8 cellular contexts compared by ENCODE assay signal in the genomic region with DNA sequence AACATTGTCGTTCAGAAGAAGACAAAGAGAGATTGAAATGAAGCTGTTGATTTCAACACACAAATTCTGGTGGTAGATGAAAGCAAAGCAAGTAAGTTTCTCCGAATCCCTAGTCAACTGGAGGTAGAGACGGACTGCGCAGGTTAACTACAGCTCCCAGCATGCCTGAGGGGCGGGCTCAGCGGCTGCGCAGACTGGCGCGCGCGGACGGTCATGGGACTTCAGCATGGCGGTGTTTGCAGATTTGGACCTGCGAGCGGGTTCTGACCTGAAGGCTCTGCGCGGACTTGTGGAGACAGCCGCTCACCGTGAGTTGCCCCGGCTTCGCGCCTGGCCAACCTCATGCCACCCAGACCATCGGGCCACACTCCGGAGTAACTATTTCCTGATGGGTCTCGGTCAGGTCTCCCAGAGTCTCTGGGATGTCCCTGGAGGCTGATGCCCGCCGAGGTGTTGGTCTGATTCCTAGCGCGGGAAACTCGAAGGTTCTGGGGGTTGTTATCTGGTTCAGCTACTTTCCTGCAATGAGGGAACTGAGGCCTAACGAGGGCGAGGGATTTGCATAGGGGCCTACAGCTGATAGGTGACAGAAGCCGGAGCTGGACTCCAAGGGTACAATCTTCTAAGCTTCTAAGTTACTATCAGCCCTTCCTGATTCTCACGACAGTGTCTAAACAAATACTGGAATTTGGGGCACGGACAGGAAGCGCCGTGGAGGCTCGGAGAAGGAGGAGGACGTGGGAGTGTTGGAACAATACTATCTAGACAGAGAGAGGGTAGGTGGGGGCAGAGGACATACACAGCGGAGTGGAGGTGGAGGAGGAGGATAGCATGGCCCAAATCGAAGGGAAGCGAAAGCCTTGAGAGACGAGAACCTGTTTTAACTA. TPM values are rescaled to one million over a fixed set of nuclear protein-coding genes. Genes with fewer than 3 reads are reported as not detected.
DNase-seq lines count a peak whose midpoint lies in the region; ATAC-seq and TF ChIP-seq lines count a peak whose summit lies in the region.

A gene (plus strand): TSS at position 214 of the 887 bp plus-strand sequence. CDS start 13 bp downstream, at position 227.

- H3K4me3 ChIP-seq in GM23338 = peak within 1 kb of the TSS; percentile 72
- peak within 1 kb of the TSS; percentile 76 to 87 for H3K4me3 ChIP-seq in foreskin fibroblast (ENCODE audit: low read depth in 1 of 2, low read length in 2 of 2)
- peak within 1 kb of the TSS; percentile 91 to 98 (median 96) for H3K4me3 ChIP-seq in subcutaneous abdominal adipose tissue (ENCODE audit: low read depth in 1 of 5, low read length in 5 of 5)

- H3K4me2 ChIP-seq in GM23338 = peak within 1 kb of the TSS; percentile 87

- ATAC-seq in GM23338 = peak; percentile 99

- peaks cover 21% of the 10 kb centered on the region for H3K36me3 Mint-ChIP-seq in GM23338 (ENCODE audit: low read depth)
- peaks cover 4% of the 10 kb centered on the region for H3K36me3 Mint-ChIP-seq in neural crest cell (ENCODE audit: low read depth)

- peaks cover 16% of the 10 kb centered on the region for H3K9me3 Mint-ChIP-seq in GM23338
- H3K9me3 Mint-ChIP-seq in neural crest cell = peaks cover 10% of the 10 kb centered on the region

- DNase-seq in ELR (ENCODE audit: low read depth) (peak; percentile 87), GM23338 (ENCODE audit: low spot score) (peak; percentile 92), Kasumi-1 (lab: John Stamatoyannopoulos, UW) (peak; percentile 93 to 97), SIG-M5 treated with dmso at 0.1 percent for 504 hours (lab: John Stamatoyannopoulos, UW; ENCODE audit: unreplicated experiment) (peak; percentile 74), foreskin fibroblast (peak; percentile 80 to 94), neural crest cell (ENCODE audit: low read depth, low spot score) (peak; percentile 67)
- peak; percentile 70 for DNase-seq in activated gamma-delta T cell treated with anti-CD3 and anti-CD28 coated beads, Interleukin-2, amount 50 U/mL, for 16 hours (ENCODE audit: low read depth)

- peaks cover 8% of the 10 kb centered on the region; the same call in 1 of the 2 replicates for H4K20me1 ChIP-seq in GM23338 (replicated peaks; ENCODE audit: insufficient read depth)

- H3K27me3 Mint-ChIP-seq in GM23338 (ENCODE audit: insufficient read depth, low read depth, poor library complexity) (no peaks in the 10 kb centered on the region), neural crest cell (ENCODE audit: low read depth) (peaks cover 33% of the 10 kb centered on the region)

- H3K27ac Mint-ChIP-seq in GM23338 = peak within 1 kb of the TSS; percentile 97
- H3K27ac Mint-ChIP-seq in neural crest cell (ENCODE audit: unreplicated experiment) = peak within 1 kb of the TSS; percentile 93

- peaks cover 36% of the 10 kb centered on the region for H3K79me2 ChIP-seq in GM23338 (replicated peaks; ENCODE audit: insufficient read depth)

- H3K9me3 ChIP-seq in subcutaneous abdominal adipose tissue (ENCODE audit: control insufficient read depth in 5 of 5, low read length in 5 of 5) = no peaks in the 10 kb centered on the region

- TF ChIP-seq CTCF in GM23338 (conservative IDR thresholded peaks at IDR 0.05; ENCODE audit: low read depth in 2 of 2) = no peak
- no peak for TF ChIP-seq CTCF in foreskin fibroblast (IDR thresholded peaks at IDR 0.05; ENCODE audit: low read depth, low read length)
- no peak for TF ChIP-seq CTCF in neural crest cell (conservative IDR thresholded peaks at IDR 0.05)

- peak within 1 kb of the TSS; percentile 94 for H3K4me3 Mint-ChIP-seq in GM23338
- H3K4me3 Mint-ChIP-seq in neural crest cell = peak within 1 kb of the TSS; percentile 98

- H3K4me1 ChIP-seq in GM23338 (ENCODE audit: insufficient read depth) = peaks cover 19% of the 10 kb centered on the region
- peaks cover 5 to 27% (median 23%) of the 10 kb centered on the region in 5 donors for H3K4me1 ChIP-seq in subcutaneous abdominal adipose tissue (ENCODE audit: control insufficient read depth in 5 of 5, insufficient read depth in 5 of 5, low read length in 5 of 5)

- 0 out of 2 replicates have a peak, but pooled peaks cover 4% of the 10 kb centered on the region for H3K9me2 ChIP-seq in GM23338 (ENCODE audit: insufficient read depth)

- H3K36me3 ChIP-seq in GM23338 (ENCODE audit: insufficient read depth) = peaks cover 10% of the 10 kb centered on the region
- peaks cover 4 to 15% (median 14%) of the 10 kb centered on the region in 5 donors for H3K36me3 ChIP-seq in subcutaneous abdominal adipose tissue (ENCODE audit: control insufficient read depth in 5 of 5, insufficient read depth in 5 of 5, low read length in 5 of 5)

- peak within 1 kb of the TSS; percentile 74 to 95 (median 92) for H3K9ac ChIP-seq in subcutaneous abdominal adipose tissue (ENCODE audit: low read length in 5 of 5)

- H3K27ac ChIP-seq in GM23338 (ENCODE audit: low read depth) (peak within 1 kb of the TSS; percentile 85), subcutaneous abdominal adipose tissue (ENCODE audit: low read depth, low read length) (peak within 1 kb of the TSS; percentile 19)

- H3F3A ChIP-seq in GM23338 (replicated peaks; ENCODE audit: low read depth) = no peaks in the 10 kb centered on the region

- peak within 1 kb of the TSS; percentile 99 for H2AFZ ChIP-seq in GM23338

- H3K27me3 ChIP-seq in GM23338 (ENCODE audit: insufficient read depth) (no peaks in the 10 kb centered on the region), subcutaneous abdominal adipose tissue (ENCODE audit: control insufficient read depth in 5 of 5, insufficient read depth in 4 of 5, low read length in 5 of 5) (no peaks in the 10 kb centered on the region)

- H3K4me1 Mint-ChIP-seq in GM23338 = peaks cover 20% of the 10 kb centered on the region; the same call in 2 of the 3 replicates
- peaks cover 32% of the 10 kb centered on the region for H3K4me1 Mint-ChIP-seq in neural crest cell

TF ChIP-seq in GM23338, 12 proteins besides CTCF, POLR2A, EP300 and RAD21:
- no peak for TF ChIP-seq EZH2phosphoT487 (IDR thresholded peaks at IDR 0.05; ENCODE audit: unreplicated experiment)
- TF ChIP-seq, protein P1, sequence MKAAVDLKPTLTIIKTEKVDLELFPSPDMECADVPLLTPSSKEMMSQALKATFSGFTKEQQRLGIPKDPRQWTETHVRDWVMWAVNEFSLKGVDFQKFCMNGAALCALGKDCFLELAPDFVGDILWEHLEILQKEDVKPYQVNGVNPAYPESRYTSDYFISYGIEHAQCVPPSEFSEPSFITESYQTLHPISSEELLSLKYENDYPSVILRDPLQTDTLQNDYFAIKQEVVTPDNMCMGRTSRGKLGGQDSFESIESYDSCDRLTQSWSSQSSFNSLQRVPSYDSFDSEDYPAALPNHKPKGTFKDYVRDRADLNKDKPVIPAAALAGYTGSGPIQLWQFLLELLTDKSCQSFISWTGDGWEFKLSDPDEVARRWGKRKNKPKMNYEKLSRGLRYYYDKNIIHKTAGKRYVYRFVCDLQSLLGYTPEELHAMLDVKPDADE (IDR thresholded peaks at IDR 0.05) = peak; percentile 91
- no peak for TF ChIP-seq ZNF331 (CRISPR knock-in tag; IDR thresholded peaks at IDR 0.05; ENCODE audit: low read depth)
- peak; percentile 77 for TF ChIP-seq POLR2AphosphoS5 (IDR thresholded peaks at IDR 0.05; ENCODE audit: low read depth)

RNA-seq across cellular contexts. Expression of the gene that starts here (rescaled TPM):
- 74.1 and 89.7 TPM in 2 replicates for total RNA-seq in GM23338 (2014; rRNA removed; shearing (Covaris generic))
- polyA plus RNA-seq in GM23338 (2016; fragmentation: Nextera tagmentation; extraction: Ambion mirVana) = 139 and 142 TPM in 2 replicates
- 59.6 and 63.7 TPM in 2 replicates for total RNA-seq in neural crest cell

Comparison
In these comparisons a context has a peak if more than half of its experiments do, and no peak if none do; other contexts are left out.
1. Peak in every context shown above with its lines: DNase-seq, ATAC-seq, H3K4me3 ChIP-seq and H3K27ac ChIP-seq.